ENCODE assay signal across 10 cellular contexts in the genomic region with DNA sequence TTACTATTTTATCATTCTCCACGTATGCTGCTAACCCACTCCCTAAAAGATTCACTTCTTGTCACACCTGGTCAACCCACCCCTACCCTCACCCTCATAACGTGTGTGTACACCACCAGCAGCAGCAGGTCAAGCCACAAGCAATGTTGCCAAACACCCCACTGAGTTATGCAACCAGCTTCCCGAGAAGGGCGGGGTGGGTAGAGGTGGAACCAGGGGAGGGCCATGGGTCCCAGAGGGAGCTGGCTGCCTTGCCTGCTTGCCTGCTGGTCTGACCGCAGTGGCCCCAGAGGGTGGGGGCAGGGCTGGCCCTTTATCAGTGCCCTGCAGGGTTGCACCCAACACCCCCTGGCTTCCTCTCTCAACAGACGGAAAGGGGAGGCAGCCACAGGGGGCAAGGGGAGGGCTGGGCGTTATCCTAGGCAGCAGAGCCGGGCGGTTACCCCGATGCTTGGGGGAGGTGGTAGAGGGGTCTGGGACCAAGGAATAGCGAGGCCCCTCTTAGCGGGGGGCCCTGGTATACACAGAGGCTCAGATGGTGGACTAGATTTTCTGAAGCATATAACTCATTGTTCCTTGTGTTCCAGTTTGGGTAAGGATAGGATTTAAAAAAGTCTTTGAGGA. TPM values are rescaled to one million over a fixed set of nuclear protein-coding genes. Genes with fewer than 3 reads are reported as not detected.
DNase-seq lines count a peak whose midpoint lies in the region; ATAC-seq and TF ChIP-seq lines count a peak whose summit lies in the region.
"Had no signal": no experiment of that assay in that cellular context is flagged by ENCODE, and none has a peak within 500 bp of the region (broad histone marks: within the 10 kb centered on the region; RNA-seq: fewer than 3 reads in every experiment).

No MANE protein-coding gene starts in this region.

- WGBS in transverse colon (ENCODE audit: low coverage in 1 of 2), 2 donors = 20 to 29% methylated on average over 2 to 12 of the region's 12 CpGs

- H3K27ac ChIP-seq in transverse colon = no peak overlapping the region

- CTCF ChIA-PET in activated CD8-positive, alpha-beta T cell treated with anti-CD3 and anti-CD28 coated beads for 36 hours (lab: Charles Lee) = no interaction called here

- POLR2A ChIA-PET in activated naive CD8-positive, alpha-beta T cell treated with anti-CD3 and anti-CD28 coated beads, Interleukin-2, amount 10 ng/mL, durations not matched to agents 7 days and 5 days (lab: Charles Lee) = no interaction called here
- POLR2A ChIA-PET in activated CD8-positive, alpha-beta T cell treated with anti-CD3 and anti-CD28 coated beads for 36 hours (lab: Charles Lee) = no interaction called here

- H3K36me3 Mint-ChIP-seq in activated naive CD8-positive, alpha-beta T cell treated with anti-CD3 and anti-CD28 coated beads, Interleukin-2, amount 10 ng/mL, durations not matched to agents 7 days and 5 days = no peaks in the 10 kb centered on the region
- H3K36me3 Mint-ChIP-seq in activated naive CD8-positive, alpha-beta T cell treated with anti-CD3 and anti-CD28 coated beads for 36 hours = no peaks in the 10 kb centered on the region
- no peaks in the 10 kb centered on the region for H3K36me3 Mint-ChIP-seq in activated CD8-positive, alpha-beta T cell treated with anti-CD3 and anti-CD28 coated beads for 36 hours (ENCODE audit: low read depth)
- H3K36me3 Mint-ChIP-seq in immature natural killer cell = no peaks in the 10 kb centered on the region
- no peaks in the 10 kb centered on the region for H3K36me3 Mint-ChIP-seq in osteocyte (ENCODE audit: unreplicated experiment)
- H3K36me3 Mint-ChIP-seq: CD4-positive, CD25-positive, alpha-beta regulatory T cell had no signal

- in situ Hi-C loops in transverse colon (cut with MboI; ENCODE audit: low pct_ligation_motif_present in 1 of 4, low pct_unique_long_range_greater_than_20kb in 1 of 4, low sequenced_read_pairs in 3 of 4) = no loop called here

- H3K9me3 Mint-ChIP-seq in activated naive CD8-positive, alpha-beta T cell treated with anti-CD3 and anti-CD28 coated beads, Interleukin-2, amount 10 ng/mL, durations not matched to agents 7 days and 5 days = no peaks in the 10 kb centered on the region
- H3K9me3 Mint-ChIP-seq in activated naive CD8-positive, alpha-beta T cell treated with anti-CD3 and anti-CD28 coated beads for 36 hours = no peaks in the 10 kb centered on the region
- no peaks in the 10 kb centered on the region for H3K9me3 Mint-ChIP-seq in activated CD8-positive, alpha-beta T cell treated with anti-CD3 and anti-CD28 coated beads for 36 hours
- H3K9me3 Mint-ChIP-seq in immature natural killer cell (no peaks in the 10 kb centered on the region), osteocyte (ENCODE audit: unreplicated experiment) (no peaks in the 10 kb centered on the region)

- DNase-seq in activated naive CD8-positive, alpha-beta T cell treated with anti-CD3 and anti-CD28 coated beads, Interleukin-2, amount 10 ng/mL, durations not matched to agents 7 days and 5 days = no peak
- DNase-seq in activated naive CD8-positive, alpha-beta T cell treated with anti-CD3 and anti-CD28 coated beads for 36 hours = no peak
- DNase-seq in activated CD8-positive, alpha-beta T cell treated with anti-CD3 and anti-CD28 coated beads for 36 hours = peak; percentile 19
- peak; percentile 57 to 68 (median 66) for DNase-seq in immature natural killer cell
- DNase-seq in transverse colon = peak; percentile 69
- no peak for DNase-seq in osteocyte (ENCODE audit: extremely low spot score, unreplicated experiment)
- no peak for DNase-seq in stimulated activated CD4-positive, alpha-beta T cell treated with anti-CD3 and anti-CD28 coated beads, Interleukin-4, amount 100 ng/mL, for 4 hours

- no peak for TF ChIP-seq POLR2A in transverse colon (IDR thresholded peaks at IDR 0.05)

- TF ChIP-seq EP300 in transverse colon (IDR thresholded peaks at IDR 0.05; ENCODE audit: low read depth) = no peak

- no peak for TF ChIP-seq CTCF in activated CD8-positive, alpha-beta T cell treated with anti-CD3 and anti-CD28 coated beads for 36 hours (IDR thresholded peaks at IDR 0.05)
- TF ChIP-seq CTCF in transverse colon (IDR thresholded peaks at IDR 0.05) = no peak
- TF ChIP-seq CTCF in osteocyte (IDR thresholded peaks at IDR 0.05) = no peak

- intact Hi-C loops in activated CD8-positive, alpha-beta T cell treated with anti-CD3 and anti-CD28 coated beads for 36 hours (cut with micrococcal nuclease) = no loop called here
- intact Hi-C loops in transverse colon (cut with DNase I; ENCODE audit: low total_unique reads) = no loop called here

- peaks cover 7 to 22% (median 12%) of the 10 kb centered on the region in 4 donors for H3K4me1 ChIP-seq in transverse colon

- H3K9me3 ChIP-seq in transverse colon = no peaks in the 10 kb centered on the region

- H3K27me3 Mint-ChIP-seq in activated naive CD8-positive, alpha-beta T cell treated with anti-CD3 and anti-CD28 coated beads, Interleukin-2, amount 10 ng/mL, durations not matched to agents 7 days and 5 days = peaks cover 52% of the 10 kb centered on the region
- peaks cover 63% of the 10 kb centered on the region for H3K27me3 Mint-ChIP-seq in activated naive CD8-positive, alpha-beta T cell treated with anti-CD3 and anti-CD28 coated beads for 36 hours
- peaks cover 36% of the 10 kb centered on the region for H3K27me3 Mint-ChIP-seq in activated CD8-positive, alpha-beta T cell treated with anti-CD3 and anti-CD28 coated beads for 36 hours
- H3K27me3 Mint-ChIP-seq in immature natural killer cell (ENCODE audit: low read depth in 3 of 3) (peaks cover 7 to 13% (median 8%) of the 10 kb centered on the region in 3 donors), osteocyte (ENCODE audit: unreplicated experiment) (peaks cover 12% of the 10 kb centered on the region)

- ATAC-seq in activated naive CD8-positive, alpha-beta T cell treated with anti-CD3 and anti-CD28 coated beads, Interleukin-2, amount 10 ng/mL, durations not matched to agents 7 days and 5 days (ENCODE audit: low read depth) = peak; percentile 43
- ATAC-seq in activated CD8-positive, alpha-beta T cell treated with anti-CD3 and anti-CD28 coated beads for 36 hours = peak; percentile 35
- no peak for ATAC-seq in HG03520 (IDR thresholded peaks at IDR 0.05; ENCODE audit: unreplicated experiment)

- peaks cover 39% of the 10 kb centered on the region for H3K27me3 ChIP-seq in transverse colon

- no peak overlapping the region for H3K27ac Mint-ChIP-seq in activated naive CD8-positive, alpha-beta T cell treated with anti-CD3 and anti-CD28 coated beads, Interleukin-2, amount 10 ng/mL, durations not matched to agents 7 days and 5 days
- no peak overlapping the region for H3K27ac Mint-ChIP-seq in activated naive CD8-positive, alpha-beta T cell treated with anti-CD3 and anti-CD28 coated beads for 36 hours
- H3K27ac Mint-ChIP-seq in activated CD8-positive, alpha-beta T cell treated with anti-CD3 and anti-CD28 coated beads for 36 hours = no peak overlapping the region
- H3K27ac Mint-ChIP-seq in immature natural killer cell (peak overlapping the region; percentile 3 to 82 (median 79)), osteocyte (ENCODE audit: unreplicated experiment) (no peak overlapping the region)
- H3K27ac Mint-ChIP-seq: CD4-positive, CD25-positive, alpha-beta regulatory T cell had no signal

- peak overlapping the region; percentile 35 for H3K4me3 Mint-ChIP-seq in activated naive CD8-positive, alpha-beta T cell treated with anti-CD3 and anti-CD28 coated beads, Interleukin-2, amount 10 ng/mL, durations not matched to agents 7 days and 5 days
- H3K4me3 Mint-ChIP-seq in activated naive CD8-positive, alpha-beta T cell treated with anti-CD3 and anti-CD28 coated beads for 36 hours = no peak overlapping the region
- H3K4me3 Mint-ChIP-seq in activated CD8-positive, alpha-beta T cell treated with anti-CD3 and anti-CD28 coated beads for 36 hours = no peak overlapping the region
- H3K4me3 Mint-ChIP-seq in immature natural killer cell = peak overlapping the region; percentile 60 to 79 (median 75)
- no peak overlapping the region for H3K4me3 Mint-ChIP-seq in osteocyte (ENCODE audit: unreplicated experiment)
- H3K4me3 Mint-ChIP-seq: CD4-positive, CD25-positive, alpha-beta regulatory T cell had no signal

- H3K4me1 Mint-ChIP-seq in activated naive CD8-positive, alpha-beta T cell treated with anti-CD3 and anti-CD28 coated beads, Interleukin-2, amount 10 ng/mL, durations not matched to agents 7 days and 5 days = peaks cover 30% of the 10 kb centered on the region
- H3K4me1 Mint-ChIP-seq in activated naive CD8-positive, alpha-beta T cell treated with anti-CD3 and anti-CD28 coated beads for 36 hours = peaks cover 14% of the 10 kb centered on the region
- peaks cover 12% of the 10 kb centered on the region for H3K4me1 Mint-ChIP-seq in activated CD8-positive, alpha-beta T cell treated with anti-CD3 and anti-CD28 coated beads for 36 hours (ENCODE audit: low read depth)
- H3K4me1 Mint-ChIP-seq in immature natural killer cell (peaks cover 44 to 56% of the 10 kb centered on the region in 2 donors), osteocyte (ENCODE audit: unreplicated experiment) (peaks cover 34% of the 10 kb centered on the region)

- H3K4me3 ChIP-seq in transverse colon = no peak overlapping the region

- no peaks in the 10 kb centered on the region for H3K36me3 ChIP-seq in transverse colon

RNA-seq across cellular contexts. Expression of gene NFE2, which starts 3.5 kb away (rescaled TPM):
- total RNA-seq in activated naive CD8-positive, alpha-beta T cell treated with anti-CD3 and anti-CD28 coated beads, Interleukin-2, amount 10 ng/mL, durations not matched to agents 7 days and 5 days = not detected
- total RNA-seq in activated naive CD8-positive, alpha-beta T cell treated with anti-CD3 and anti-CD28 coated beads for 36 hours = not detected
- total RNA-seq in activated CD8-positive, alpha-beta T cell treated with anti-CD3 and anti-CD28 coated beads for 36 hours = not detected
- polyA plus RNA-seq in immature natural killer cell = 1 to 10 TPM; 1.6 to 3.6 (median 2.0) TPM
- total RNA-seq in transverse colon (not detected), osteocyte (0.30 TPM in 1 of 2 replicates, not detected in the other)

RNA-seq across cellular contexts. Expression of gene COPZ1, which starts 20.6 kb away (rescaled TPM):
- 10 to 100 TPM; 93.1 to 94.6 TPM for total RNA-seq in activated naive CD8-positive, alpha-beta T cell treated with anti-CD3 and anti-CD28 coated beads, Interleukin-2, amount 10 ng/mL, durations not matched to agents 7 days and 5 days
- total RNA-seq in activated naive CD8-positive, alpha-beta T cell treated with anti-CD3 and anti-CD28 coated beads for 36 hours = 100 to 1,000 TPM in 1 of 2 experiments, 10 to 100 TPM in 1; 96.3 to 102 TPM
- total RNA-seq in activated CD8-positive, alpha-beta T cell treated with anti-CD3 and anti-CD28 coated beads for 36 hours = 10 to 100 TPM; 75.8 to 78.4 TPM
- polyA plus RNA-seq in immature natural killer cell = 100 to 1,000 TPM; 202 to 341 (median 202) TPM
- total RNA-seq in transverse colon (10 to 100 TPM; 25.8 to 79.6 (median 63.6) TPM), osteocyte (126 and 136 TPM in 2 replicates)

RNA-seq across cellular contexts. Expression of gene HNRNPA1, which starts 23.8 kb away (rescaled TPM):
- 1,000 to 10,000 TPM; 1,247 to 1,279 TPM for total RNA-seq in activated naive CD8-positive, alpha-beta T cell treated with anti-CD3 and anti-CD28 coated beads, Interleukin-2, amount 10 ng/mL, durations not matched to agents 7 days and 5 days
- 1,000 to 10,000 TPM; 2,335 to 2,367 TPM for total RNA-seq in activated naive CD8-positive, alpha-beta T cell treated with anti-CD3 and anti-CD28 coated beads for 36 hours
- 1,000 to 10,000 TPM; 2,224 to 2,338 TPM for total RNA-seq in activated CD8-positive, alpha-beta T cell treated with anti-CD3 and anti-CD28 coated beads for 36 hours
- polyA plus RNA-seq in immature natural killer cell = 100 to 1,000 TPM; 512 to 669 (median 601) TPM
- total RNA-seq in transverse colon = 100 to 1,000 TPM; 104 to 747 (median 326) TPM
- total RNA-seq in osteocyte = 792 and 819 TPM in 2 replicates

RNA-seq across cellular contexts. Expression of gene CBX5, which starts 24.4 kb away (rescaled TPM):
- total RNA-seq in activated naive CD8-positive, alpha-beta T cell treated with anti-CD3 and anti-CD28 coated beads, Interleukin-2, amount 10 ng/mL, durations not matched to agents 7 days and 5 days = 100 to 1,000 TPM; 113 TPM
- total RNA-seq in activated naive CD8-positive, alpha-beta T cell treated with anti-CD3 and anti-CD28 coated beads for 36 hours = 100 to 1,000 TPM; 101 to 105 TPM
- total RNA-seq in activated CD8-positive, alpha-beta T cell treated with anti-CD3 and anti-CD28 coated beads for 36 hours = 100 to 1,000 TPM; 125 to 128 TPM
- polyA plus RNA-seq in immature natural killer cell = 10 to 100 TPM in 2 of 3 donors, 1 to 10 TPM in 1; 5.9 to 23.6 (median 11.5) TPM
- total RNA-seq in transverse colon = 10 to 100 TPM; 18.9 to 28.8 (median 22.8) TPM
- 98.1 and 104 TPM in 2 replicates for total RNA-seq in osteocyte

RNA-seq across cellular contexts. Expression of gene GPR84, which starts 60.0 kb away (rescaled TPM):
- total RNA-seq in activated naive CD8-positive, alpha-beta T cell treated with anti-CD3 and anti-CD28 coated beads, Interleukin-2, amount 10 ng/mL, durations not matched to agents 7 days and 5 days = under 1 TPM; 0.39 to 0.65 TPM
- total RNA-seq in activated naive CD8-positive, alpha-beta T cell treated with anti-CD3 and anti-CD28 coated beads for 36 hours = 1 to 10 TPM in 1 of 2 experiments, under 1 TPM in 1; 0.62 to 1.2 TPM
- not detected for total RNA-seq in activated CD8-positive, alpha-beta T cell treated with anti-CD3 and anti-CD28 coated beads for 36 hours
- polyA plus RNA-seq in immature natural killer cell = not detected
- not detected for total RNA-seq in transverse colon
- not detected in 2 replicates for total RNA-seq in osteocyte
- total RNA-seq: CD4-positive, CD25-positive, alpha-beta regulatory T cell; SK-MEL-5 had no signal
- polyA plus RNA-seq: CD4-positive, CD25-positive, alpha-beta regulatory T cell had no signal

Comparison
In these comparisons a context has a peak if more than half of its experiments do, and no peak if none do; other contexts are left out.
1. H3K4me3 Mint-ChIP-seq: peak in activated naive CD8-positive, alpha-beta T cell treated with anti-CD3 and anti-CD28 coated beads, Interleukin-2, amount 10 ng/mL, durations not matched to agents 7 days and 5 days (single experiment) and immature natural killer cell (5 of 5); none in activated naive CD8-positive, alpha-beta T cell treated with anti-CD3 and anti-CD28 coated beads for 36 hours (single experiment), activated CD8-positive, alpha-beta T cell treated with anti-CD3 and anti-CD28 coated beads for 36 hours (single experiment) and osteocyte (single experiment).
2. DNase-seq: peak in activated CD8-positive, alpha-beta T cell treated with anti-CD3 and anti-CD28 coated beads for 36 hours (single experiment), immature natural killer cell (3 of 3) and transverse colon (single experiment); none in activated naive CD8-positive, alpha-beta T cell treated with anti-CD3 and anti-CD28 coated beads, Interleukin-2, amount 10 ng/mL, durations not matched to agents 7 days and 5 days (single experiment), activated naive CD8-positive, alpha-beta T cell treated with anti-CD3 and anti-CD28 coated beads for 36 hours (single experiment), osteocyte (single experiment) and stimulated activated CD4-positive, alpha-beta T cell treated with anti-CD3 and anti-CD28 coated beads, Interleukin-4, amount 100 ng/mL, for 4 hours (0 of 2).
3. H3K27ac Mint-ChIP-seq: peak in immature natural killer cell (6 of 6); none in activated naive CD8-positive, alpha-beta T cell treated with anti-CD3 and anti-CD28 coated beads, Interleukin-2, amount 10 ng/mL, durations not matched to agents 7 days and 5 days (single experiment), activated naive CD8-positive, alpha-beta T cell treated with anti-CD3 and anti-CD28 coated beads for 36 hours (single experiment), activated CD8-positive, alpha-beta T cell treated with anti-CD3 and anti-CD28 coated beads for 36 hours (single experiment) and osteocyte (single experiment).